Comparison of ENCODE assay signal across 1 cellular context in genomic region chr11:110990316-110990715, GRCh38.
TF ChIP-seq lines count a peak whose summit lies in the region.

No MANE protein-coding gene starts in this region.

TF ChIP-seq in GM23338, 12 proteins besides CTCF, POLR2A, EP300 and RAD21 (continued from another document):
- TF ChIP-seq NANOG (IDR thresholded peaks at IDR 0.05; ENCODE audit: borderline replicate concordance) (no peak), CREB1 (CRISPR knock-in tag; IDR thresholded peaks at IDR 0.05; ENCODE audit: low read depth) (no peak), JUNB (IDR thresholded peaks at IDR 0.05; ENCODE audit: unreplicated experiment) (no peak), EZH2 (IDR thresholded peaks at IDR 0.05; ENCODE audit: low read depth, unreplicated experiment) (no peak), REST (IDR thresholded peaks at IDR 0.05; ENCODE audit: unreplicated experiment) (no peak)
TF ChIP-seq in GM23338: peak in this region for 0.
